In the genomic region with DNA sequence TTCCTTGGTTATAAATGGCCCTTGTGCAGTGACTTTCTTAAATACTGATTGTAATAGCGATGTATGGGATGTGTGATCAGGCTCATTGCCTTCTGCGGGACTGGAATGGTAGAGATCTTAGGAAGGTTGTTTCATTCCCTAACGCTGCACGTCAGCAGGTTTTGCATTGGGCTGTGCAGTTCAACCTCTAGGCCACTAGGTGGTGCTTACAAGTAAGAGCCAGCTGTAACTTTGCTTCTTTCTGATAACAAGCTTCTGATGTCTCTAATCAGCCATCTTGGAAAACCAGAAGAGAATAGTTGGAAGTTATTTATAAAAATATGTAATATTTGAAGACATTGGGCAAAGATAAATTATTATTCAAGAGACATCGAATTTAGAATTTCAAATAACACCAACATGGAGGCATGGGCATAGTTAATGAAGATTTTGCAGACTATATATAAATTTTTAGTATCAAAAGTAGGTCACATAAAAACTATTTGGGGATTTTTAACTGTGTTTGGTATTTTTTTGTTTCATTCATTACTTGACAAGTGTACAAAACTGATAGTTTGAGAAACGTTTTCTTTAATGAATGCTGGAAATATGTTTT, we compare ENCODE assay signal across 8 cellular contexts.
DNase-seq lines count a peak whose midpoint lies in the region; ATAC-seq and TF ChIP-seq lines count a peak whose summit lies in the region.

No MANE protein-coding gene starts in this region.

- peak overlapping the region; percentile 46; the same call in 1 of the 2 replicates for H3K4me3 ChIP-seq in OCI-LY3 (ENCODE audit: low read length)
- H3K4me3 ChIP-seq in neuron (ENCODE audit: low read length) = no peak overlapping the region
- no peak overlapping the region for H3K4me3 ChIP-seq in tibial nerve
- H3K4me3 ChIP-seq in suprapubic skin = no peak overlapping the region

- TF ChIP-seq CTCF in OCI-LY3 (IDR thresholded peaks at IDR 0.05; ENCODE audit: low read depth, low read length) = peak; percentile 88
- TF ChIP-seq CTCF in tibial nerve (IDR thresholded peaks at IDR 0.05) = peak in 2 of 5 experiments; percentile 22 to 28
- peak in 1 of 2 donors; percentile 68 for TF ChIP-seq CTCF in suprapubic skin (IDR thresholded peaks at IDR 0.05)

- H3K79me2 ChIP-seq in OCI-LY3 (ENCODE audit: low read length) = no peaks in the 10 kb centered on the region

- H3K4me1 ChIP-seq in OCI-LY3 (ENCODE audit: low read length) (no peaks in the 10 kb centered on the region), neuron (ENCODE audit: insufficient read depth, low read length) (no peaks in the 10 kb centered on the region), tibial nerve (no peaks in the 10 kb centered on the region), suprapubic skin (no peaks in the 10 kb centered on the region)

- TF ChIP-seq EP300 in tibial nerve (IDR thresholded peaks at IDR 0.05) (no peak), suprapubic skin (IDR thresholded peaks at IDR 0.05) (no peak)

- ATAC-seq in GM19025 (IDR thresholded peaks at IDR 0.05; ENCODE audit: low read depth, unreplicated experiment) (peak; percentile 60), HG03520 (IDR thresholded peaks at IDR 0.05; ENCODE audit: unreplicated experiment) (peak; percentile 80)

- no peak overlapping the region for H3K27ac ChIP-seq in OCI-LY3 (ENCODE audit: low read length)
- H3K27ac ChIP-seq in tibial nerve = no peak overlapping the region
- H3K27ac ChIP-seq in suprapubic skin = no peak overlapping the region

- TF ChIP-seq POLR2A in tibial nerve (IDR thresholded peaks at IDR 0.05) (no peak), suprapubic skin (IDR thresholded peaks at IDR 0.05) (no peak)

- no peak overlapping the region for H3K9ac ChIP-seq in OCI-LY3 (ENCODE audit: low read length)

- DNase-seq in D341Med (ENCODE audit: low spot score) (peak; percentile 60), ecto neural progenitor cell (ENCODE audit: low spot score) (peak; percentile 63), tibial nerve (ENCODE audit: low spot score in 2 of 2) (no peak), suprapubic skin (ENCODE audit: low spot score in 2 of 2) (no peak)

- H3K9me3 ChIP-seq in OCI-LY3 (ENCODE audit: insufficient read depth, low read length) (no peaks in the 10 kb centered on the region), neuron (ENCODE audit: low read length) (no peaks in the 10 kb centered on the region), tibial nerve (no peaks in the 10 kb centered on the region), suprapubic skin (no peaks in the 10 kb centered on the region)

- H3K27me3 ChIP-seq in OCI-LY3 (ENCODE audit: low read depth, low read length) = no peaks in the 10 kb centered on the region
- H3K27me3 ChIP-seq in neuron (ENCODE audit: insufficient read depth, low read length) = no peaks in the 10 kb centered on the region
- no peaks in the 10 kb centered on the region for H3K27me3 ChIP-seq in tibial nerve
- H3K27me3 ChIP-seq in suprapubic skin = no peaks in the 10 kb centered on the region

- WGBS in tibial nerve, 2 donors = 54 to 64% methylated on average over 6 of the region's 6 CpGs
- WGBS in suprapubic skin = 62% methylated on average over 6 of the region's 6 CpGs

- H3K36me3 ChIP-seq in OCI-LY3 (replicated peaks; ENCODE audit: low read depth, low read length) (no peaks in the 10 kb centered on the region), neuron (ENCODE audit: insufficient read depth, low read length) (no peaks in the 10 kb centered on the region), tibial nerve (no peaks in the 10 kb centered on the region), suprapubic skin (no peaks in the 10 kb centered on the region)

- H3K4me2 ChIP-seq in OCI-LY3 (ENCODE audit: low read length) = peak overlapping the region; percentile 51

- no peaks in the 10 kb centered on the region for H4K20me1 ChIP-seq in OCI-LY3 (ENCODE audit: insufficient read depth, low read length)

- H2AFZ ChIP-seq in OCI-LY3 (ENCODE audit: low read depth, low read length) (peak overlapping the region; percentile 59), neuron (ENCODE audit: low read depth, low read length) (peak overlapping the region; percentile 76)

Comparison
In these comparisons a context has a peak if more than half of its experiments do, and no peak if none do; other contexts are left out.
1. DNase-seq: peak in D341Med (single experiment) and ecto neural progenitor cell (single experiment); none in tibial nerve (0 of 2) and suprapubic skin (0 of 2).